16 cellular contexts compared by ENCODE assay signal in the genomic region with DNA sequence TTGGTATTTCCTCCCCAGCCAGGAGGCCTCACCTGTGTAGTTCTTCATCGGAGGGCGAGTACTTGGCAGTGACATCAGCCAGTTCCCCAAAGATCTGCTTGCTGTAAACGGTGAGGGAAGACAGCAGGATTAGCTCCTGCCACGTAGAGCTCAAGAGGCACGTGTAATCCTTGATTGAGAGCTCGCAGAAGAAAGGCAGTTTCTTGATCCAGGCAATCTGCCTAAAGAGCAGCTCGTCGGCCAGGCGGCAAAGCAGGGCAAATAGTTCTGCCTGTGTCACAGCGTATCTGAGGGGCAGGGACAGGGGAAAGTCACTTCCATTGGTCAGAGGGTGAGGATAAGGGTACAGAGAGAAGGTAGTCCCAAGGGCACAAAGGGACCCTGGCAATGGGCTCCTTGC. TPM values are rescaled to one million over a fixed set of nuclear protein-coding genes. Genes with fewer than 3 reads are reported as not detected.
DNase-seq lines count a peak whose midpoint lies in the region; ATAC-seq and TF ChIP-seq lines count a peak whose summit lies in the region.
"Had no signal": no experiment of that assay in that cellular context is flagged by ENCODE, and none has a peak within 500 bp of the region (broad histone marks: within the 10 kb centered on the region; RNA-seq: fewer than 3 reads in every experiment).

No MANE protein-coding gene starts in this region.

- no peak overlapping the region for H3K4me3 ChIP-seq in cardiac muscle cell
- no peak overlapping the region for H3K4me3 ChIP-seq in WERI-Rb-1 (ENCODE audit: low read depth, low read length)
- H3K4me3 ChIP-seq in endodermal cell (ENCODE audit: low read length): no peak overlapping the region
- H3K4me3 ChIP-seq in ascending aorta: no peak overlapping the region
- H3K4me3 ChIP-seq: BLaER1, GM12878 had no signal

- H3K27ac Mint-ChIP-seq in endodermal cell: peak overlapping the region; percentile 67
- H3K27ac Mint-ChIP-seq: CD8-positive, alpha-beta memory T cell; IgD-negative memory B cell had no signal

- no peak for ATAC-seq in HG02885 (IDR thresholded peaks at IDR 0.05; ENCODE audit: poor library complexity, unreplicated experiment)
- no peak for ATAC-seq in GM21526 (IDR thresholded peaks at IDR 0.05; ENCODE audit: low FRiP score, unreplicated experiment)
- ATAC-seq in GM19455 (IDR thresholded peaks at IDR 0.05; ENCODE audit: unreplicated experiment): no peak
- ATAC-seq: GM12878 had no signal

- no peak for DNase-seq in cardiac muscle cell (ENCODE audit: low read depth in 1 of 2, low spot score in 1 of 2)
- DNase-seq in cardiac septum (ENCODE audit: low spot score): no peak
- DNase-seq in WERI-Rb-1: peak; percentile 95
- DNase-seq in endodermal cell: no peak
- DNase-seq in ascending aorta (ENCODE audit: low spot score in 2 of 2): no peak
- DNase-seq: 8988T; AML-193; CD8-positive, alpha-beta memory T cell; H7 had no signal

- no peak overlapping the region for H3K9ac ChIP-seq in endodermal cell (ENCODE audit: extremely low read depth, low read length, poor library complexity, severe bottlenecking)
- H3K9ac ChIP-seq: BLaER1 had no signal

- TF ChIP-seq CTCF in cardiac muscle cell (IDR thresholded peaks at IDR 0.05; ENCODE audit: low read depth, low read length): no peak
- TF ChIP-seq CTCF in WERI-Rb-1 (IDR thresholded peaks at IDR 0.05; ENCODE audit: low read depth, low read length): no peak
- TF ChIP-seq CTCF in endodermal cell (conservative IDR thresholded peaks at IDR 0.05): no peak
- no peak for TF ChIP-seq CTCF in ascending aorta (IDR thresholded peaks at IDR 0.05)

- intact Hi-C loops in cardiac septum (cut with DNase I) (loop anchor here (2.0 to 5.0 kb wide), 2 partner anchors 119 to 409 kb away; a partner anchor contains a TSS), ascending aorta (cut with DNase I) (loop anchor here (2.0 kb wide), 1 partner anchor 409 kb away; no protein-coding TSS in a partner anchor)

- no peaks in the 10 kb centered on the region for H3K27me3 Mint-ChIP-seq in endodermal cell (ENCODE audit: insufficient read depth)

- H3K4me1 ChIP-seq in cardiac muscle cell (ENCODE audit: low read depth) (peaks cover 7% of the 10 kb centered on the region), endodermal cell (ENCODE audit: control insufficient read depth, insufficient read depth, low read length) (no peaks in the 10 kb centered on the region), ascending aorta (no peaks in the 10 kb centered on the region)

- peaks cover 63% of the 10 kb centered on the region for H3K36me3 Mint-ChIP-seq in endodermal cell (ENCODE audit: low read depth)
- H3K36me3 Mint-ChIP-seq: CD8-positive, alpha-beta memory T cell; IgD-negative memory B cell had no signal

- no peaks in the 10 kb centered on the region for H3K9me3 Mint-ChIP-seq in endodermal cell
- H3K9me3 Mint-ChIP-seq: CD8-positive, alpha-beta memory T cell; IgD-negative memory B cell had no signal

- peaks cover 3% of the 10 kb centered on the region for H3K4me1 Mint-ChIP-seq in endodermal cell
- H3K4me1 Mint-ChIP-seq: CD8-positive, alpha-beta memory T cell; IgD-negative memory B cell had no signal

- H3K9me3 ChIP-seq in cardiac muscle cell (ENCODE audit: low read depth) (no peaks in the 10 kb centered on the region), WERI-Rb-1 (ENCODE audit: severe bottlenecking) (no peaks in the 10 kb centered on the region), endodermal cell (ENCODE audit: control insufficient read depth, low read length) (no peaks in the 10 kb centered on the region), ascending aorta (no peaks in the 10 kb centered on the region)
- H3K9me3 ChIP-seq: BLaER1 had no signal

- H3K36me3 ChIP-seq in cardiac muscle cell (peaks cover 14% of the 10 kb centered on the region), WERI-Rb-1 (peaks cover 79% of the 10 kb centered on the region), endodermal cell (ENCODE audit: control insufficient read depth, insufficient read depth, low read length) (peaks cover 70% of the 10 kb centered on the region), ascending aorta (no peaks in the 10 kb centered on the region)
- H3K36me3 ChIP-seq: BLaER1 had no signal

- no peak overlapping the region for H3K4me3 Mint-ChIP-seq in endodermal cell
- H3K4me3 Mint-ChIP-seq: CD8-positive, alpha-beta memory T cell; IgD-negative memory B cell had no signal

- H3K27me3 ChIP-seq in cardiac muscle cell: no peaks in the 10 kb centered on the region
- no peaks in the 10 kb centered on the region for H3K27me3 ChIP-seq in WERI-Rb-1 (ENCODE audit: insufficient read depth, low read depth, severe bottlenecking)
- no peaks in the 10 kb centered on the region for H3K27me3 ChIP-seq in endodermal cell (ENCODE audit: control insufficient read depth, insufficient read depth, low read length, poor library complexity, severe bottlenecking)
- H3K27me3 ChIP-seq in ascending aorta: no peaks in the 10 kb centered on the region
- H3K27me3 ChIP-seq: BLaER1 had no signal

- WGBS in endodermal cell (ENCODE audit: insufficient coverage in 1 of 2, insufficient read length in 1 of 2), 2 experiments: 89 to 92% methylated on average over 9 to 10 of the region's 10 CpGs

- H3K27ac ChIP-seq in cardiac muscle cell (peak overlapping the region; percentile 42), WERI-Rb-1 (peak overlapping the region; percentile 85), endodermal cell (ENCODE audit: low read depth, low read length) (no peak overlapping the region), ascending aorta (no peak overlapping the region)
- H3K27ac ChIP-seq: BLaER1 had no signal

RNA-seq across cellular contexts. Expression of a gene that starts 28.6 kb away (rescaled TPM):
- 0.12 TPM in 1 of 2 replicates, not detected in the other for total RNA-seq in cardiac muscle cell
- polyA plus RNA-seq in cardiac muscle cell: not detected in 2 replicates
- total RNA-seq in cardiac septum: not detected
- under 1 TPM in 1 of 2 donors, not detected in 1; 0.37 TPM for total RNA-seq in endodermal cell
- 0.25 TPM for polyA plus RNA-seq in endodermal cell (2013, experiment 1 of 2)
- polyA plus RNA-seq in endodermal cell (2013, experiment 2 of 2): not detected
- total RNA-seq in ascending aorta: 0.96 TPM
- total RNA-seq: CD8-positive, alpha-beta memory T cell; HT1080 had no signal
- polyA plus RNA-seq: CD8-positive, alpha-beta memory T cell; IgD-negative memory B cell had no signal

Comparison
In these comparisons a context has a peak if more than half of its experiments do, and no peak if none do; other contexts are left out.
1. H3K27ac ChIP-seq: peak in cardiac muscle cell (single experiment) and WERI-Rb-1 (single experiment); none in endodermal cell (single experiment) and ascending aorta (0 of 2).